10 cellular contexts compared by ENCODE assay signal in genomic region chr3:100992086-100993033, GRCh38. TPM values are rescaled to one million over a fixed set of nuclear protein-coding genes. Genes with fewer than 3 reads are reported as not detected.
A peak's percentile ranks its signal among the peaks of the same experiment; 100 is the strongest.
DNase-seq lines count a peak whose midpoint lies in the region; ATAC-seq and TF ChIP-seq lines count a peak whose summit lies in the region.
"Had no signal": no experiment of that assay in that cellular context is flagged by ENCODE, and none has a peak within 500 bp of the region (broad histone marks: within the 10 kb centered on the region; RNA-seq: fewer than 3 reads in every experiment).

No MANE protein-coding gene starts in this region.

- H3K27me3 ChIP-seq in heart right ventricle = no peaks in the 10 kb centered on the region
- H3K27me3 ChIP-seq in prostate gland (replicated peaks; ENCODE audit: insufficient read depth) = no peaks in the 10 kb centered on the region

- TF ChIP-seq POLR2A in prostate gland (IDR thresholded peaks at IDR 0.05) = no peak

- H3K27ac ChIP-seq in heart right ventricle (peak overlapping the region in 9 of 10 donors; percentile 15 to 70 (median 44)), prostate gland (peak overlapping the region; percentile 32 to 48)

- intact Hi-C loops in heart right ventricle (cut with DNase I) (no loop called here), prostate gland (cut with DNase I) (no loop called here)

- WGBS in heart right ventricle, 2 donors = 31 to 43% methylated on average over 5 of the region's 5 CpGs
- 9% methylated on average over 5 of the region's 5 CpGs for WGBS in prostate gland

- TF ChIP-seq CTCF in heart right ventricle (IDR thresholded peaks at IDR 0.05) (no peak), prostate gland (IDR thresholded peaks at IDR 0.05) (no peak)

- H3K4me3 ChIP-seq in heart right ventricle = peak overlapping the region; percentile 4 to 52 (median 46)
- peak overlapping the region; percentile 15 to 28 for H3K4me3 ChIP-seq in prostate gland

- no peaks in the 10 kb centered on the region for H3K36me3 ChIP-seq in heart right ventricle
- H3K36me3 ChIP-seq in prostate gland = no peaks in the 10 kb centered on the region

- H3K4me1 ChIP-seq in heart right ventricle (peaks cover 0 to 14% (median 4%) of the 10 kb centered on the region in 9 donors), prostate gland (replicated peaks) (no peaks in the 10 kb centered on the region)

- DNase-seq in Daoy (ENCODE audit: low read depth) (peak; percentile 12), amniotic stem cell (lab: John Stamatoyannopoulos, UW) (peak; percentile 28), heart right ventricle (no peak), prostate gland (ENCODE audit: low spot score) (peak; percentile 19), COR-L47 (lab: John Stamatoyannopoulos, UW) (no peak), DMS 273 treated with DMSO at 0.1 percent for 48 hours (lab: John Stamatoyannopoulos, UW) (no peak)
- no peak for DNase-seq in stimulated activated CD4-positive, alpha-beta T cell treated with anti-CD3 and anti-CD28 coated beads, Interleukin-15, amount 100 ng/mL, for 24 hours
- DNase-seq: activated CD4-positive, alpha-beta T cell treated with anti-CD3 and anti-CD28 coated beads, Interleukin-2, amount 10 ng/mL, durations not matched to agents 7 days and 5 days; NCI-H1436 treated with DMSO at 0.1 percent for 48 hours had no signal

- ATAC-seq in heart right ventricle = peak; percentile 55 to 75 (median 68)
- ATAC-seq in activated CD4-positive, CD25-positive, alpha-beta regulatory T cell treated with anti-CD3 and anti-CD28 coated beads, Interleukin-2, amount 50 U/mL, for 24 hours = no peak

- no peaks in the 10 kb centered on the region for H3K9me3 ChIP-seq in heart right ventricle
- no peaks in the 10 kb centered on the region for H3K9me3 ChIP-seq in prostate gland

RNA-seq across cellular contexts. Expression of gene ABI3BP, which starts 0.9 kb away (rescaled TPM):
- total RNA-seq in Daoy (2014; rRNA removed; shearing (Covaris generic)) = 0.17 TPM in 1 of 2 replicates, not detected in the other
- total RNA-seq in heart right ventricle = 10 to 100 TPM; 19.6 to 90.2 (median 28.4) TPM
- 10 to 100 TPM; 11.7 to 20.0 TPM for polyA plus RNA-seq in heart right ventricle
- total RNA-seq in prostate gland = 10 to 100 TPM; 15.3 to 16.6 TPM
- total RNA-seq: activated CD4-positive, alpha-beta T cell treated with anti-CD3 and anti-CD28 coated beads, Interleukin-2, amount 10 ng/mL, durations not matched to agents 7 days and 5 days had no signal

Comparison
In these comparisons a context has a peak if more than half of its experiments do, and no peak if none do; other contexts are left out.
1. DNase-seq: peak in Daoy (single experiment), amniotic stem cell (single experiment) and prostate gland (single experiment); none in heart right ventricle (0 of 2), COR-L47 (single experiment), stimulated activated CD4-positive, alpha-beta T cell treated with anti-CD3 and anti-CD28 coated beads, Interleukin-15, amount 100 ng/mL, for 24 hours (single experiment) and DMS 273 treated with DMSO at 0.1 percent for 48 hours (single experiment).
2. ATAC-seq: peak in heart right ventricle (8 of 8); none in activated CD4-positive, CD25-positive, alpha-beta regulatory T cell treated with anti-CD3 and anti-CD28 coated beads, Interleukin-2, amount 50 U/mL, for 24 hours (0 of 2).
3. RNA of gene ABI3BP, which starts 0.9 kb away (total RNA-seq): 19.6 to 90.2 TPM in heart right ventricle and 15.3 to 16.6 TPM in prostate gland; 0.17 TPM in Daoy; every median in the first group is over 10 times any median in the second.